In the genomic region with DNA sequence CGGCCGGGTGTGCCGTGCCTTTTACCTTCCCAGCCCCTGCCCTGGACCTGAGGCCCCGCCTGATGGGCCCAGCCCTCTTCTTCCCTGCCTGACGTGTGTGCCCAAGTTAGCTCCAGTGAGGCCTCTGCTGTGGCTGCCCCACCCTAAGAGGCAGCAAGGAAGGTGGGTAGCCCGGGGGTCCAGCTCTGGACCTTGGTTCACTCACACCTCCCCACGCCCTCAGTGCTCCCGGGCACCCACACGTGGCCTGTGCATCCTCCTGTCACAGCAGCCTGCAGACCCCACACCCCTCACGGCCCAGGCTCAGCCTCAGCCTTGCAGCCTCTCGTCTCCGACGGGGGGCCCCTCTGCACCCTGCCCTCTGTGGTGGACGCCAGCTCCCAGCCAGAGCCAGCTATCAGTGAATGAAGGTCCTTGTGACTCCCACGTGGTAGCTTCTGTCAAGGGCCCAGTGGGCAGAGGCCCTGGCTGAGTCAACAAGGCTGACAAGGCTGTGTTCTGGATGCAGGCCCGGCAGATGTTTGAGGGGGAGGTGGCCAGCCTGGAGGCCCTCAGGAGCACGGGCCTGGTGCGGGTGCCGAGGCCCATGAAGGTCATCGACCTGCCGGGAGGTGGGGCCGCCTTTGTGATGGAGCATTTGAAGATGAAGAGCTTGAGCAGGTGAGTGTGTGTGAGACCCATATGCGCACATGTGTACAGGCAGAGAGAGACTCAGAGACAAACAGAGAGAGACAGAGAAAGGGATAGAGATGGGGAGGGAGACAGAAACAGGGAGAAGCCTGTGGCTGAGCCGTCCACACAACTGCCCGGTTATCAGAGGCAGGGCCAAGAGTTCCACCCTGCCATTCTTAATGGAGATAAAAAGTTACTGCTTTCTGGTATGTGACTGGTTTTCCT, we compare ENCODE assay signal across 13 cellular contexts. TPM values are rescaled to one million over a fixed set of nuclear protein-coding genes. Genes with fewer than 3 reads are reported as not detected.
DNase-seq lines count a peak whose midpoint lies in the region; ATAC-seq and TF ChIP-seq lines count a peak whose summit lies in the region.
"Had no signal": no experiment of that assay in that cellular context is flagged by ENCODE, and none has a peak within 500 bp of the region (broad histone marks: within the 10 kb centered on the region; RNA-seq: fewer than 3 reads in every experiment).

No MANE protein-coding gene starts in this region.

- peak; percentile 82 for DNase-seq in NCI-H2029 (lab: John Stamatoyannopoulos, UW)
- peak; percentile 36 to 98 (median 96) for DNase-seq in dorsolateral prefrontal cortex
- peak; percentile 97 for DNase-seq in left lobe of liver (ENCODE audit: low spot score)
- DNase-seq in stomach: peak; percentile 64
- no peak for DNase-seq in activated CD8-positive, alpha-beta memory T cell treated with anti-CD3 and anti-CD28 coated beads, Interleukin-2, amount 50 U/mL, for 48 hours
- no peak for DNase-seq in glomerular visceral epithelial cell (ENCODE audit: extremely low spot score)
- no peak for DNase-seq in NK-92 treated with Interleukin-12 subunit alpha and Interleukin-12 subunit beta, amount 100 ng/mL, for 24 hours (lab: John Stamatoyannopoulos, UW)
- DNase-seq: activated naive CD8-positive, alpha-beta T cell treated with anti-CD3 and anti-CD28 coated beads, Interleukin-2, amount 10 ng/mL, durations not matched to agents 7 days and 5 days; NCI-H1436; spleen; T-helper 1 cell had no signal

- H3K27ac ChIP-seq in dorsolateral prefrontal cortex (peak overlapping the region; percentile 13 to 99 (median 95)), stomach (peak overlapping the region in 3 of 5 donors; percentile 23 to 92 (median 33))
- H3K27ac ChIP-seq: BLaER1 treated with 17β-estradiol and CSF1 and Interleukin-3, amounts not matched to agents 10 nM and 100 nM; spleen had no signal

- 41 to 61% (median 49%) methylated on average over 15 to 25 of the region's 25 CpGs for WGBS in stomach, 5 donors

- TF ChIP-seq CTCF in dorsolateral prefrontal cortex (IDR thresholded peaks at IDR 0.05 in 54 of 56, conservative IDR thresholded peaks at IDR 0.05 in 2 of 56; ENCODE audit: low read depth in 1 of 56, partially characterized antibody in 56 of 56): peak in 15 of 56 donors; percentile 3 to 40 (median 21)
- no peak for TF ChIP-seq CTCF in stomach (IDR thresholded peaks at IDR 0.05)

- TF ChIP-seq POLR2A in stomach (IDR thresholded peaks at IDR 0.05): no peak

- H3K4me1 ChIP-seq in stomach: peaks cover 22 to 37% (median 35%) of the 10 kb centered on the region in 4 donors
- H3K4me1 ChIP-seq: BLaER1 treated with 17β-estradiol and CSF1 and Interleukin-3, amounts not matched to agents 10 nM and 100 nM had no signal

- H3K27me3 ChIP-seq in dorsolateral prefrontal cortex (no peaks in the 10 kb centered on the region), stomach (no peaks in the 10 kb centered on the region)

- no peak for TF ChIP-seq EP300 in stomach (IDR thresholded peaks at IDR 0.05)

- peaks cover 0 to 17% (median 4%) of the 10 kb centered on the region in 4 donors for H3K9me3 ChIP-seq in stomach

- intact Hi-C loops in dorsolateral prefrontal cortex (cut with DNase I): loop anchor here (2.0 to 10.0 kb wide), 4 partner anchors 13 to 243 kb away; partner anchors contain the start of gene WDR45B (in 1 of the 2)
- intact Hi-C loops in stomach (cut with DNase I; ENCODE audit: low total_unique reads): no loop called here

- peaks cover 23 to 53% (median 41%) of the 10 kb centered on the region in 4 donors for H3K36me3 ChIP-seq in stomach

- ATAC-seq in left lobe of liver (peak; percentile 72), HG03175 (IDR thresholded peaks at IDR 0.05; ENCODE audit: unreplicated experiment) (no peak)

- H3K4me3 ChIP-seq in dorsolateral prefrontal cortex (peak overlapping the region in 39 of 59 donors; percentile 2 to 88 (median 29)), stomach (no peak overlapping the region)
- H3K4me3 ChIP-seq: BLaER1 treated with 17β-estradiol and CSF1 and Interleukin-3, amounts not matched to agents 10 nM and 100 nM; spleen had no signal

RNA-seq across cellular contexts. Expression of gene FN3K, which starts 2.8 kb away (rescaled TPM):
- 100 to 1,000 TPM in 107 of 120 experiments, 10 to 100 TPM in 13; 62.5 to 210 (median 123) TPM for total RNA-seq in dorsolateral prefrontal cortex
- total RNA-seq in left lobe of liver: 64.1 TPM
- total RNA-seq in stomach: 10 to 100 TPM; 13.6 to 59.5 (median 16.5) TPM
- 10 to 100 TPM; 13.0 to 18.5 (median 16.4) TPM for polyA plus RNA-seq in stomach

RNA-seq across cellular contexts. Expression of gene TBCD, which starts 13.6 kb away (rescaled TPM):
- total RNA-seq in dorsolateral prefrontal cortex (100 to 1,000 TPM in 110 of 120 experiments, 10 to 100 TPM in 10; 90.4 to 151 (median 117) TPM), left lobe of liver (46.2 TPM), stomach (100 to 1,000 TPM in 3 of 5 donors, 10 to 100 TPM in 2; 51.2 to 155 (median 104) TPM)
- 100 to 1,000 TPM in 1 of 3 donors, 10 to 100 TPM in 2; 69.3 to 110 (median 75.3) TPM for polyA plus RNA-seq in stomach

RNA-seq across cellular contexts. Expression of gene FN3KRP, which starts 21.7 kb away (rescaled TPM):
- total RNA-seq in dorsolateral prefrontal cortex (10 to 100 TPM; 32.3 to 70.7 (median 49.0) TPM), left lobe of liver (14.0 TPM), stomach (10 to 100 TPM in 4 of 5 donors, 1 to 10 TPM in 1; 1.2 to 50.7 (median 17.5) TPM)
- 10 to 100 TPM; 20.0 to 28.2 (median 26.9) TPM for polyA plus RNA-seq in stomach

RNA-seq across cellular contexts. Expression of gene RAB40B, which starts 39.7 kb away (rescaled TPM):
- 100 to 1,000 TPM in 68 of 120 experiments, 10 to 100 TPM in 52; 61.9 to 320 (median 103) TPM for total RNA-seq in dorsolateral prefrontal cortex
- 12.9 TPM for total RNA-seq in left lobe of liver
- 100 to 1,000 TPM in 2 of 5 donors, 10 to 100 TPM in 2, 1 to 10 TPM in 1; 7.6 to 133 (median 36.4) TPM for total RNA-seq in stomach
- 10 to 100 TPM; 13.5 to 25.7 (median 17.7) TPM for polyA plus RNA-seq in stomach

Comparison
In these comparisons a context has a peak if more than half of its experiments do, and no peak if none do; other contexts are left out.
1. DNase-seq: peak in NCI-H2029 (single experiment), dorsolateral prefrontal cortex (10 of 10), left lobe of liver (single experiment) and stomach (single experiment); none in activated CD8-positive, alpha-beta memory T cell treated with anti-CD3 and anti-CD28 coated beads, Interleukin-2, amount 50 U/mL, for 48 hours (single experiment), glomerular visceral epithelial cell (single experiment) and NK-92 treated with Interleukin-12 subunit alpha and Interleukin-12 subunit beta, amount 100 ng/mL, for 24 hours (single experiment).
2. H3K4me3 ChIP-seq: peak in dorsolateral prefrontal cortex (39 of 59); none in stomach (0 of 4).